Comparison of ENCODE assay signal across 9 cellular contexts in genomic region chr9:93119953-93120845, GRCh38. TPM values are rescaled to one million over a fixed set of nuclear protein-coding genes. Genes with fewer than 3 reads are reported as not detected.
DNase-seq lines count a peak whose midpoint lies in the region; ATAC-seq and TF ChIP-seq lines count a peak whose summit lies in the region.
"Had no signal": no experiment of that assay in that cellular context is flagged by ENCODE, and none has a peak within 500 bp of the region (broad histone marks: within the 10 kb centered on the region; RNA-seq: fewer than 3 reads in every experiment).

No MANE protein-coding gene starts in this region.

- no peaks in the 10 kb centered on the region for H3F3A ChIP-seq in PC-3 (ENCODE audit: low read length, unreplicated experiment)

- H3K27ac ChIP-seq in PC-3 (ENCODE audit: low read length) (no peak overlapping the region), gastrocnemius medialis (peak overlapping the region; percentile 65 to 72 (median 68))
- H3K27ac ChIP-seq: KMS-11 had no signal

- intact Hi-C loops in PC-3 (cut with micrococcal nuclease): no loop called here
- intact Hi-C loops in gastrocnemius medialis (cut with DNase I; ENCODE audit: low total_unique reads): loop anchor here (5.0 kb wide), 1 partner anchor 97 kb away; no protein-coding TSS in a partner anchor

- no peaks in the 10 kb centered on the region for H3K79me2 ChIP-seq in PC-3 (ENCODE audit: low read length)

- H3K9me3 ChIP-seq in PC-3 (ENCODE audit: low read length) (no peaks in the 10 kb centered on the region), gastrocnemius medialis (no peaks in the 10 kb centered on the region)

- POLR2A ChIA-PET in PC-3 (lab: Charles Lee; ENCODE audit: unreplicated experiment): interaction anchor here (0.6 kb wide), 1 partner anchor 8 kb away, joined by 3 read pairs; no protein-coding TSS in a partner anchor

- in situ Hi-C loops in astrocyte of the cerebellum (cut with HindIII; ENCODE audit: low sequenced_read_pairs): no loop called here
- in situ Hi-C loops in gastrocnemius medialis (cut with MboI; ENCODE audit: low sequenced_read_pairs in 4 of 4): loop anchor here in 1 of 4 donors (25.0 kb wide), 1 partner anchor 342 kb away; the partner anchor contains the start of genes FAM120A and FAM120AOS

- peaks cover 12% of the 10 kb centered on the region for H3K4me1 ChIP-seq in PC-3 (ENCODE audit: insufficient read depth, low read length)
- peaks cover 11 to 18% of the 10 kb centered on the region in 2 donors for H3K4me1 ChIP-seq in gastrocnemius medialis

- no peak overlapping the region for H3K4me3 ChIP-seq in PC-3 (ENCODE audit: low read length)
- no peak overlapping the region for H3K4me3 ChIP-seq in astrocyte of the cerebellum (ENCODE audit: low read depth, low read length)
- no peak overlapping the region for H3K4me3 ChIP-seq in gastrocnemius medialis

- CTCF ChIA-PET in PC-3 (lab: Charles Lee): interaction anchor here (0.6 kb wide), 1 partner anchor 11 kb away, joined by 3 read pairs; no protein-coding TSS in a partner anchor

- ATAC-seq in GM18858 (IDR thresholded peaks at IDR 0.05; ENCODE audit: unreplicated experiment) (peak; percentile 83), HG02981 (IDR thresholded peaks at IDR 0.05; ENCODE audit: unreplicated experiment) (peak; percentile 96), PC-3 (peak; percentile 85), gastrocnemius medialis (peak; percentile 68 to 79)

- no peak overlapping the region for H3K9ac ChIP-seq in PC-3 (ENCODE audit: low read length)
- H3K9ac ChIP-seq: KMS-11 had no signal

- DNase-seq in AML-193 (lab: John Stamatoyannopoulos, UW) (peak; percentile 96 to 97), PC-3 (peak; percentile 85), astrocyte of the cerebellum (ENCODE audit: low read depth) (peak; percentile 90), hypothalamus (lab: John Stamatoyannopoulos, UW) (peak in 42 of 51 donors; percentile 20 to 91 (median 68)), gastrocnemius medialis (peak; percentile 85 to 93), cerebellum (ENCODE audit: low spot score) (no peak)

- H2AFZ ChIP-seq in PC-3 (ENCODE audit: low read length): no peak overlapping the region

- TF ChIP-seq POLR2A in gastrocnemius medialis (IDR thresholded peaks at IDR 0.05): peak; percentile 21 to 29

- H4K20me1 ChIP-seq in PC-3 (ENCODE audit: low read length): no peaks in the 10 kb centered on the region

- no peak overlapping the region for H3K4me2 ChIP-seq in PC-3 (ENCODE audit: low read length)
- H3K4me2 ChIP-seq: KMS-11 had no signal

- no peaks in the 10 kb centered on the region for H3K27me3 ChIP-seq in PC-3 (ENCODE audit: low read length)
- H3K27me3 ChIP-seq in gastrocnemius medialis: no peaks in the 10 kb centered on the region

- TF ChIP-seq CTCF in PC-3 (conservative IDR thresholded peaks at IDR 0.05; ENCODE audit: low read depth, low read length) (peak; percentile 33; the same call in 1 of the 2 replicates), astrocyte of the cerebellum (IDR thresholded peaks at IDR 0.05; ENCODE audit: low read depth, low read length, missing control alignments) (peak; percentile 63), gastrocnemius medialis (IDR thresholded peaks at IDR 0.05 in 4 of 5, conservative IDR thresholded peaks at IDR 0.05 in 1 of 5) (peak in 4 of 5 experiments; percentile 38 to 58 (median 45))

- BruUV-seq in PC-3 (replicated peaks; lab: Mats Ljungman, UMichigan): no TSS peak

- H3K9me2 ChIP-seq in PC-3 (replicated peaks; ENCODE audit: low read length): no peaks in the 10 kb centered on the region

- H3K36me3 ChIP-seq in PC-3 (ENCODE audit: low read depth, low read length): no peaks in the 10 kb centered on the region
- H3K36me3 ChIP-seq in gastrocnemius medialis: peaks cover 0 to 17% of the 10 kb centered on the region in 2 donors

RNA-seq across cellular contexts. Expression of gene NINJ1, which starts 13.9 kb away (rescaled TPM):
- total RNA-seq in PC-3 (2014; rRNA removed): 28.8 and 30.5 TPM in 2 replicates
- total RNA-seq in gastrocnemius medialis: 10 to 100 TPM; 28.5 to 58.5 (median 45.7) TPM
- 10.2 TPM for total RNA-seq in cerebellum

RNA-seq across cellular contexts. Expression of gene CARD19, which starts 24.2 kb away (rescaled TPM):
- total RNA-seq in PC-3 (2014; rRNA removed): 68.6 and 86.0 TPM in 2 replicates
- total RNA-seq in gastrocnemius medialis: 10 to 100 TPM; 49.6 to 82.4 (median 70.9) TPM
- 17.7 TPM for total RNA-seq in cerebellum
